In the genomic region with DNA sequence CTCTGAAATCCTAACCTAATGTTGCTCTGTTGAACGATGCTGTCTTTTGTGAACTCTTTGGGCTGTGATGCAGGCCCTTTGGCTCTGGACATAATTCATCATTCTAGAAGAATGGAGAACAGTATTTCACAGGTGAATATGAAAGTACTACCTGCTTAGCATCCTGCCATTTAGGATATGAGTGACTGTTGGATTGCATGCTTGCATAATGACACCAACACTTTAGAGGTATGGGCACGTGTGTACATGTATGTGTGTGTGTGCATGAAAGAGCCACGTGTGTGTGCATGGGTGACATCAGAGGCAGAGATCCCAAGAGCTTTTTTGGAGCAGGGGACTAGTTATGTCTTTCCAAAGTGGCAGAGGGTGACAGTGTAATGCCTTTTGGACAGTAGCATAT, we compare ENCODE assay signal across 20 cellular contexts.
"Had no signal": no experiment of that assay in that cellular context is flagged by ENCODE, and none has a peak within 500 bp of the region (broad histone marks: within the 10 kb centered on the region; RNA-seq: fewer than 3 reads in every experiment).

No MANE protein-coding gene starts in this region.

- H3K4me1 ChIP-seq: sigmoid colon, spleen had no signal

- H3K9me3 ChIP-seq: esophagus muscularis mucosa, prostate gland, right atrium auricular region, sigmoid colon, spleen, thoracic aorta, tibial nerve, upper lobe of left lung had no signal

- H3K27ac ChIP-seq: dorsolateral prefrontal cortex, esophagus muscularis mucosa, prostate gland, right atrium auricular region, sigmoid colon, spleen, thoracic aorta, tibial nerve, upper lobe of left lung had no signal

- DNase-seq: dorsolateral prefrontal cortex; effector CD4-positive, alpha-beta T cell; head of caudate nucleus; kidney; mesenchymal stem cell; midbrain; naive thymus-derived CD4-positive, alpha-beta T cell; nucleus accumbens; sigmoid colon; spleen; stimulated activated CD4-positive, alpha-beta T cell treated with anti-CD3 and anti-CD28 coated beads, Interleukin-2, amount 100 ng/mL, for 48 hours; stimulated activated naive B cell treated with anti-CD40 and anti-IgM and Interleukin-4, amounts not matched to agents 10 μg/mL and 1 μg/mL and 100 μg/mL, for 72 hours; upper lobe of left lung had no signal

- H3K27me3 ChIP-seq: esophagus muscularis mucosa, right atrium auricular region, sigmoid colon, tibial nerve, upper lobe of left lung had no signal

- H3K36me3 ChIP-seq: esophagus muscularis mucosa, prostate gland, right atrium auricular region, sigmoid colon, spleen, thoracic aorta, tibial nerve, upper lobe of left lung had no signal

- H3K4me3 ChIP-seq: dorsolateral prefrontal cortex, esophagus muscularis mucosa, lung, prostate gland, right atrium auricular region, sigmoid colon, spleen, thoracic aorta, tibial nerve, upper lobe of left lung had no signal

- ATAC-seq: left lobe of liver; naive thymus-derived CD4-positive, alpha-beta T cell; stimulated activated naive B cell treated with anti-CD40 and anti-IgM and Interleukin-4, amounts not matched to agents 10 μg/mL and 1 μg/mL and 100 μg/mL, for 72 hours had no signal
